In the genomic region with DNA sequence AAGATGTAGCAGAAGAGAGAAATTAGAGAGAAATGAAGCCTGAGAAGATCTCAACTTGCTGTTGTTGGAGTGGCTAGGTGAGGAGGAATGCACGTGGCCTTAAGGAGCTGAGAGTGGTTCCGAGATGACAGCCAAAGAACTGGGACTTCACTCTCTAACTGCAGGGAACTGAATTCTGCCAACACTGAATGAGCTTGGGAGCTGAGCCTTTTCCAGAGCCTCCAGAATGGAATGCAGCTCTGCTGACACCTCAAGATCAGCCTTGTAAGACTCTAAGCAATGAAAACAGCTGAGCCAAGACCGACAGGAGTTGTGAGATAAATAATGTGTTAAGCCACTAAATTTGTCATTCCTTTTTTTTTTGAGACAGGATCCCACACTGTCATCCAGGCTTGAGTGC, we compare ENCODE assay signal across 29 cellular contexts.
"Had no signal": no experiment of that assay in that cellular context is flagged by ENCODE, and none has a peak within 500 bp of the region (broad histone marks: within the 10 kb centered on the region; RNA-seq: fewer than 3 reads in every experiment).

No MANE protein-coding gene starts in this region.

- H3K27me3 Mint-ChIP-seq: activated CD4-positive, alpha-beta T cell treated with anti-CD3 and anti-CD28 coated beads, Interleukin-2, amount 10 ng/mL, durations not matched to agents 24 days and 14 days; activated CD8-positive, alpha-beta T cell treated with anti-CD3 and anti-CD28 coated beads for 36 hours; activated naive CD8-positive, alpha-beta T cell treated with anti-CD3 and anti-CD28 coated beads for 36 hours; activated T-helper 17 cell treated with anti-CD3 and anti-CD28 coated beads, Interleukin-2, amount 50 U/mL, for 72 hours had no signal

- H3K36me3 ChIP-seq: brain microvascular endothelial cell, MG63, SJCRH30 had no signal

- DNase-seq: activated CD4-positive, alpha-beta T cell treated with anti-CD3 and anti-CD28 coated beads, Interleukin-2, amount 10 ng/mL, durations not matched to agents 24 days and 14 days; activated CD4-positive, alpha-beta T cell treated with anti-CD3 and anti-CD28 coated beads, Interleukin-2, amount 50 U/mL, for 4 hours; activated CD8-positive, alpha-beta T cell treated with anti-CD3 and anti-CD28 coated beads for 36 hours; activated effector memory CD4-positive, alpha-beta T cell treated with anti-CD3 and anti-CD28 coated beads, Interleukin-2, amount 50 U/mL, for 16 hours; activated naive CD4-positive, alpha-beta T cell; activated naive CD4-positive, alpha-beta T cell treated with anti-CD3 and anti-CD28 coated beads, Interleukin-2, amount 50 U/mL, for 16 hours; activated naive CD8-positive, alpha-beta T cell treated with anti-CD3 and anti-CD28 coated beads for 36 hours; activated T-cell treated with anti-CD3 and anti-CD28 coated beads, Interleukin-2, amount 50 U/mL, for 1 hour; activated T-cell treated with anti-CD3 and anti-CD28 coated beads, Interleukin-2, amount 50 U/mL, for 72 hours; amniotic stem cell; aorta; brain microvascular endothelial cell; Kasumi-1; MG63; NCI-H1048; NCI-H1105 treated with DMSO at 0.1 percent for 48 hours; NCI-H1436; NCI-H1694; NCI-H2029; NCI-H2107; NCI-H2171; NCI-H510A; NCI-H526 treated with DMSO at 0.1 percent for 48 hours; NCI-H774; SHP77; SJCRH30; T1000 had no signal

- H3K4me3 Mint-ChIP-seq: activated CD4-positive, alpha-beta T cell treated with anti-CD3 and anti-CD28 coated beads, Interleukin-2, amount 10 ng/mL, durations not matched to agents 24 days and 14 days; activated CD8-positive, alpha-beta T cell treated with anti-CD3 and anti-CD28 coated beads for 36 hours; activated naive CD8-positive, alpha-beta T cell treated with anti-CD3 and anti-CD28 coated beads for 36 hours; activated T-cell treated with anti-CD3 and anti-CD28 coated beads, Interleukin-2, amount 50 U/mL, for 72 hours; activated T-helper 17 cell treated with anti-CD3 and anti-CD28 coated beads, Interleukin-2, amount 50 U/mL, for 72 hours had no signal

- H3K4me3 ChIP-seq: MG63, SJCRH30, SK-N-MC had no signal

- H3K36me3 Mint-ChIP-seq: activated naive CD8-positive, alpha-beta T cell treated with anti-CD3 and anti-CD28 coated beads for 36 hours had no signal

- H3K9me3 Mint-ChIP-seq: activated CD4-positive, alpha-beta T cell treated with anti-CD3 and anti-CD28 coated beads, Interleukin-2, amount 10 ng/mL, durations not matched to agents 24 days and 14 days had no signal

- H3K27ac ChIP-seq: brain microvascular endothelial cell, SJCRH30, SK-N-MC had no signal

- H3K9me3 ChIP-seq: SJCRH30 had no signal

- H3K4me1 ChIP-seq: SJCRH30 had no signal

- H3K4me1 Mint-ChIP-seq: activated CD4-positive, alpha-beta T cell treated with anti-CD3 and anti-CD28 coated beads, Interleukin-2, amount 10 ng/mL, durations not matched to agents 24 days and 14 days; activated naive CD8-positive, alpha-beta T cell treated with anti-CD3 and anti-CD28 coated beads for 36 hours; activated T-helper 17 cell treated with anti-CD3 and anti-CD28 coated beads, Interleukin-2, amount 50 U/mL, for 72 hours had no signal

- H3K27me3 ChIP-seq: brain microvascular endothelial cell, MG63, SJCRH30 had no signal

- H3K27ac Mint-ChIP-seq: activated CD4-positive, alpha-beta T cell treated with anti-CD3 and anti-CD28 coated beads, Interleukin-2, amount 10 ng/mL, durations not matched to agents 24 days and 14 days; activated CD8-positive, alpha-beta T cell treated with anti-CD3 and anti-CD28 coated beads for 36 hours; activated naive CD8-positive, alpha-beta T cell treated with anti-CD3 and anti-CD28 coated beads for 36 hours; activated T-cell treated with anti-CD3 and anti-CD28 coated beads, Interleukin-2, amount 50 U/mL, for 72 hours; activated T-helper 17 cell treated with anti-CD3 and anti-CD28 coated beads, Interleukin-2, amount 50 U/mL, for 72 hours had no signal
